Comparison of ENCODE assay signal across 11 cellular contexts in the genomic region with DNA sequence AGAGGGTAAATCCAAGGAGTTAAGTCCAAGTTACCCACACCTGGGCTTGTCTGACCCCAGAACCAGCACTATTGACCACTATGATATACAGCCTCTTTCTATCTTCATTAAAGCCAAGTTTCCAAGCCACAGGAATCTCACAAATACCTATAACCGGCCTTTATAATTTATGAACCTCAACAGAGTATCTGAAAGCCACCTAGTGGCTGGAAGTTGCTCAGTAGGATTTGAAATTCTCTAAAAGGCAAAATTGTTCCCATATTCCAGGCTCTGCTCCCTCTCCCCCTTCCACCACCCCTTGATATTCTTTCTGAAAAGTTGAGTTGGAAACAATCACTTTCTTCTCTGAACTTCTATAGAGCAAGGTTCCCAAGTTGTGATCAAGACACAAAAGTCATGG.
A peak's percentile ranks its signal among the peaks of the same experiment; 100 is the strongest.
DNase-seq lines count a peak whose midpoint lies in the region; ATAC-seq, FAIRE-seq and TF ChIP-seq lines count a peak whose summit lies in the region.
"Had no signal": no experiment of that assay in that cellular context is flagged by ENCODE, and none has a peak within 500 bp of the region (broad histone marks: within the 10 kb centered on the region; RNA-seq: fewer than 3 reads in every experiment).

No MANE protein-coding gene starts in this region.

- DNase-seq in Caco-2 (no peak), HFF-Myc (ENCODE audit: extremely low read depth, low read depth) (no peak), WERI-Rb-1 (no peak), keratinocyte (ENCODE audit: low read depth, low spot score) (no peak), hypothalamus (lab: John Stamatoyannopoulos, UW) (no peak), NCI-H446 treated with DMSO at 0.1 percent for 48 hours (lab: John Stamatoyannopoulos, UW) (no peak), NCI-H774 (lab: John Stamatoyannopoulos, UW) (no peak)
- DNase-seq: NCI-H510A treated with DMSO at 0.1 percent for 48 hours had no signal

- POLR2A ChIA-PET in Caco-2 (lab: Charles Lee) = no interaction called here

- H3K36me3 ChIP-seq in Caco-2 (ENCODE audit: control insufficient read depth, insufficient read depth, low read length) = no peaks in the 10 kb centered on the region
- no peaks in the 10 kb centered on the region for H3K36me3 ChIP-seq in WERI-Rb-1
- no peaks in the 10 kb centered on the region for H3K36me3 ChIP-seq in keratinocyte (ENCODE audit: control insufficient read depth in 2 of 2, extremely low read depth in 1 of 2, insufficient read depth in 2 of 2, low read length in 2 of 2)

- no peak overlapping the region for H3K4me3 ChIP-seq in Caco-2 (ENCODE audit: low read depth, low read length)
- no peak overlapping the region for H3K4me3 ChIP-seq in HFF-Myc (replicated peaks; ENCODE audit: low read depth, low read length)
- no peak overlapping the region for H3K4me3 ChIP-seq in WERI-Rb-1 (ENCODE audit: low read depth, low read length)
- H3K4me3 ChIP-seq in keratinocyte (ENCODE audit: control insufficient read depth in 2 of 3, extremely low read depth in 1 of 3, insufficient read depth in 2 of 3, low read depth in 1 of 3, low read length in 3 of 3) = no peak overlapping the region

- H3K9me1 ChIP-seq in keratinocyte (ENCODE audit: control insufficient read depth, extremely low read depth, insufficient read depth, low read length) = no peaks in the 10 kb centered on the region

- H2AFZ ChIP-seq in keratinocyte (ENCODE audit: control insufficient read depth, low read length) = no peak overlapping the region

- H3K4me1 Mint-ChIP-seq in Caco-2 (ENCODE audit: low read depth, unreplicated experiment) = no peaks in the 10 kb centered on the region
- H3K4me1 Mint-ChIP-seq: IgD-negative memory B cell had no signal

- no peak for ATAC-seq in HG03280 (IDR thresholded peaks at IDR 0.05; ENCODE audit: unreplicated experiment)

- H3K27ac Mint-ChIP-seq in Caco-2 (ENCODE audit: unreplicated experiment) = no peak overlapping the region
- H3K27ac Mint-ChIP-seq: IgD-negative memory B cell had no signal

- H3K27ac ChIP-seq in WERI-Rb-1 (no peak overlapping the region), keratinocyte (ENCODE audit: control insufficient read depth, insufficient read depth, low read length) (no peak overlapping the region)

- no peak overlapping the region for H3K9ac ChIP-seq in keratinocyte (ENCODE audit: control insufficient read depth, extremely low read depth, insufficient read depth, low read length)

- CTCF ChIA-PET in Caco-2 (lab: Charles Lee) = interaction anchor here (0.6 to 1.2 kb wide), 4 partner anchors 23 to 84 kb away, joined by 3 to 9 read pairs (median 4); no protein-coding TSS in a partner anchor

- H4K20me1 ChIP-seq in keratinocyte (ENCODE audit: control insufficient read depth, extremely low read depth, insufficient read depth, low read length) = no peaks in the 10 kb centered on the region

- peak; percentile 44 to 51 for TF ChIP-seq CTCF in Caco-2 (IDR thresholded peaks at IDR 0.05; ENCODE audit: insufficient read depth in 1 of 2, low read depth in 1 of 2, low read length in 1 of 2, severe bottlenecking in 1 of 2, unreplicated experiment in 1 of 2)
- TF ChIP-seq CTCF in HFF-Myc (IDR thresholded peaks at IDR 0.05; ENCODE audit: low read depth, low read length, missing control alignments) = peak; percentile 20
- peak; percentile 45 for TF ChIP-seq CTCF in WERI-Rb-1 (IDR thresholded peaks at IDR 0.05; ENCODE audit: low read depth, low read length)
- peak in 2 of 3 experiments; percentile 23 to 60 for TF ChIP-seq CTCF in keratinocyte (optimal IDR thresholded peaks at IDR 0.05 in 1 of 3, IDR thresholded peaks at IDR 0.05 in 1 of 3, conservative IDR thresholded peaks at IDR 0.05 in 1 of 3; ENCODE audit: extremely low read depth in 1 of 3, insufficient read depth in 2 of 3, low read length in 3 of 3)

- FAIRE-seq in keratinocyte (lab: Jason Lieb, UNC) = no peak
- FAIRE-seq: endometrium had no signal

- H3K9me3 ChIP-seq in Caco-2 = no peaks in the 10 kb centered on the region
- peaks cover 4% of the 10 kb centered on the region for H3K9me3 ChIP-seq in WERI-Rb-1 (ENCODE audit: severe bottlenecking)
- no peaks in the 10 kb centered on the region for H3K9me3 ChIP-seq in keratinocyte (ENCODE audit: control insufficient read depth, low read depth, low read length)

- H3K9me3 Mint-ChIP-seq in Caco-2 (ENCODE audit: unreplicated experiment) = peaks cover under 1% of the 10 kb centered on the region
- H3K9me3 Mint-ChIP-seq: IgD-negative memory B cell had no signal

- H3K36me3 Mint-ChIP-seq in Caco-2 (ENCODE audit: insufficient read depth, unreplicated experiment) = no peaks in the 10 kb centered on the region
- H3K36me3 Mint-ChIP-seq: IgD-negative memory B cell had no signal

- H3K27me3 ChIP-seq in Caco-2 (replicated peaks; ENCODE audit: control insufficient read depth, insufficient read depth, low read length) (no peaks in the 10 kb centered on the region), WERI-Rb-1 (ENCODE audit: insufficient read depth, low read depth, severe bottlenecking) (no peaks in the 10 kb centered on the region), keratinocyte (ENCODE audit: control insufficient read depth, extremely low read depth, insufficient read depth, low read length) (no peaks in the 10 kb centered on the region)

- H3K4me1 ChIP-seq in Caco-2 (no peaks in the 10 kb centered on the region), keratinocyte (ENCODE audit: control insufficient read depth, extremely low read depth, insufficient read depth, low read length) (no peaks in the 10 kb centered on the region)

- intact Hi-C loops in Caco-2 (cut with micrococcal nuclease; ENCODE audit: unreplicated experiment) = loop anchor here (1.0 kb wide), 3 partner anchors 27 to 80 kb away; no protein-coding TSS in a partner anchor

- no TSS peak for BruUV-seq in Caco-2 (replicated peaks; lab: Mats Ljungman, UMichigan)

- no peak overlapping the region for H3K4me2 ChIP-seq in keratinocyte (ENCODE audit: control insufficient read depth, extremely low read depth, insufficient read depth, low read depth, low read length)

- no peaks in the 10 kb centered on the region for H3K79me2 ChIP-seq in keratinocyte (ENCODE audit: control insufficient read depth, insufficient read depth, low read length)

- no peak overlapping the region for H3K4me3 Mint-ChIP-seq in Caco-2 (ENCODE audit: unreplicated experiment)
- H3K4me3 Mint-ChIP-seq: IgD-negative memory B cell had no signal

- peaks cover 5% of the 10 kb centered on the region for H3K27me3 Mint-ChIP-seq in Caco-2 (ENCODE audit: insufficient read depth, unreplicated experiment)
- H3K27me3 Mint-ChIP-seq: IgD-negative memory B cell had no signal

- dilution Hi-C loops in keratinocyte (cut with MboI; ENCODE audit: extremely low pct_ligation_motif_present, low sequenced_read_pairs) = no loop called here
